ENCODE assay signal across 12 cellular contexts in the genomic region with DNA sequence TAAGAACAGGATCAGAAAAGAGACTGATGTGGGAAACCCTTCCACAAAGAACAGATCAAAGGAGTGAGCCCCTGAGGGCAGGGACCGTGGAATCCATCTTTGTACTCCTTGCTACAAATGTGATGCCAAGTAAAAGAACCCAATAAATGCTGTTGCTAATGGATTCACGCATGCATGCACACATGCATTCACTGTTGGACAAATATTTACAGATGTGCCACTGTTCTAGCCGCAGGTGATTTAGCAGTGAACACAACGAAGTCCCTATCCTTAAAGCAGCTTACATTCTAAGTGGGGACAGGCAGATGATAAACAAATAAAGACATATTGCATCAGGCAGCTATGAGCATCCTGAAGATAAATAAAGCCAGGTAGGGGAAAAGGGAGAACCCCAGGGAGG.
DNase-seq lines count a peak whose midpoint lies in the region; ATAC-seq and TF ChIP-seq lines count a peak whose summit lies in the region.
"Had no signal": no experiment of that assay in that cellular context is flagged by ENCODE, and none has a peak within 500 bp of the region (broad histone marks: within the 10 kb centered on the region; RNA-seq: fewer than 3 reads in every experiment).

No MANE protein-coding gene starts in this region.

- TF ChIP-seq CTCF in LNCaP clone FGC (IDR thresholded peaks at IDR 0.05; ENCODE audit: control insufficient read depth, extremely low read depth, insufficient read depth): no peak
- no peak for TF ChIP-seq CTCF in prostate gland (IDR thresholded peaks at IDR 0.05)

- intact Hi-C loops in activated CD4-positive, alpha-beta T cell treated with anti-CD3 and anti-CD28 coated beads for 36 hours (cut with DNase I, micrococcal nuclease): no loop called here
- intact Hi-C loops in prostate gland (cut with DNase I): no loop called here

- no peaks in the 10 kb centered on the region for H3K9me3 ChIP-seq in prostate gland
- H3K9me3 ChIP-seq: body of pancreas, thoracic aorta had no signal

- no peak overlapping the region for H3K4me3 Mint-ChIP-seq in activated CD4-positive, alpha-beta T cell treated with anti-CD3 and anti-CD28 coated beads for 36 hours
- H3K4me3 Mint-ChIP-seq in activated CD4-positive, alpha-beta T cell treated with anti-CD3 and anti-CD28 coated beads, Interleukin-2, amount 10 ng/mL, durations not matched to agents 7 days and 5 days: no peak overlapping the region

- H3K36me3 Mint-ChIP-seq in activated CD4-positive, alpha-beta T cell treated with anti-CD3 and anti-CD28 coated beads for 36 hours (ENCODE audit: low read depth): peaks cover 31% of the 10 kb centered on the region
- H3K36me3 Mint-ChIP-seq in activated CD4-positive, alpha-beta T cell treated with anti-CD3 and anti-CD28 coated beads, Interleukin-2, amount 10 ng/mL, durations not matched to agents 7 days and 5 days (ENCODE audit: low read depth): peaks cover 51% of the 10 kb centered on the region
- H3K36me3 Mint-ChIP-seq in activated naive CD4-positive, alpha-beta T cell treated with anti-CD3 and anti-CD28 coated beads, Interleukin-2, amount 50 U/mL, for 72 hours: peaks cover 10 to 36% of the 10 kb centered on the region in 2 donors

- WGBS in prostate gland: 39% methylated on average over 4 of the region's 4 CpGs

- no peak for TF ChIP-seq POLR2A in prostate gland (IDR thresholded peaks at IDR 0.05)

- peak overlapping the region; percentile 95 to 97 for H3K27ac ChIP-seq in prostate gland
- H3K27ac ChIP-seq: body of pancreas, thoracic aorta had no signal

- H3K4me1 ChIP-seq in prostate gland (replicated peaks): peaks cover 29% of the 10 kb centered on the region
- H3K4me1 ChIP-seq: body of pancreas had no signal

- peak overlapping the region; percentile 87 for H3K27ac Mint-ChIP-seq in activated CD4-positive, alpha-beta T cell treated with anti-CD3 and anti-CD28 coated beads for 36 hours
- H3K27ac Mint-ChIP-seq in activated CD4-positive, alpha-beta T cell treated with anti-CD3 and anti-CD28 coated beads, Interleukin-2, amount 10 ng/mL, durations not matched to agents 7 days and 5 days: no peak overlapping the region
- H3K27ac Mint-ChIP-seq in activated naive CD4-positive, alpha-beta T cell treated with anti-CD3 and anti-CD28 coated beads, Interleukin-2, amount 50 U/mL, for 72 hours: peak overlapping the region; percentile 57 to 61

- H3K36me3 ChIP-seq in prostate gland: no peaks in the 10 kb centered on the region
- H3K36me3 ChIP-seq: thoracic aorta had no signal

- DNase-seq in activated CD4-positive, alpha-beta T cell treated with anti-CD3 and anti-CD28 coated beads for 36 hours: no peak
- no peak for DNase-seq in activated CD4-positive, alpha-beta T cell treated with anti-CD3 and anti-CD28 coated beads, Interleukin-2, amount 10 ng/mL, durations not matched to agents 7 days and 5 days
- DNase-seq in LNCaP clone FGC (ENCODE audit: low read depth): peak; percentile 70
- DNase-seq in activated naive CD4-positive, alpha-beta T cell treated with anti-CD3 and anti-CD28 coated beads, Interleukin-2, amount 50 U/mL, for 72 hours (ENCODE audit: low spot score in 2 of 2): no peak
- DNase-seq in prostate gland (ENCODE audit: low spot score): peak; percentile 45
- DNase-seq in H4 (ENCODE audit: low spot score): no peak
- DNase-seq in HCEC 1CT: no peak
- DNase-seq in activated CD4-positive, alpha-beta T cell treated with anti-CD3 and anti-CD28 coated beads, Interleukin-2, amount 50 U/mL, for 1 hour: no peak
- DNase-seq: body of pancreas; right cardiac atrium; stimulated activated CD4-positive, alpha-beta T cell treated with anti-CD3 and anti-CD28 coated beads, Interleukin-4, amount 100 ng/mL, for 4 hours had no signal

- POLR2A ChIA-PET in activated CD4-positive, alpha-beta T cell treated with anti-CD3 and anti-CD28 coated beads for 36 hours (lab: Charles Lee): no interaction called here
- POLR2A ChIA-PET in activated CD4-positive, alpha-beta T cell treated with anti-CD3 and anti-CD28 coated beads, Interleukin-2, amount 10 ng/mL, durations not matched to agents 7 days and 5 days (lab: Charles Lee): no interaction called here

- H3K4me3 ChIP-seq in LNCaP clone FGC (ENCODE audit: low read depth, low read length) (no peak overlapping the region), prostate gland (no peak overlapping the region)
- H3K4me3 ChIP-seq: body of pancreas, thoracic aorta had no signal

- CTCF ChIA-PET in activated CD4-positive, alpha-beta T cell treated with anti-CD3 and anti-CD28 coated beads for 36 hours (lab: Charles Lee): interaction anchor here (0.7 to 1.9 kb wide), 6 partner anchors 9 to 266 kb away, joined by 3 to 6 read pairs (median 4); no protein-coding TSS in a partner anchor
- CTCF ChIA-PET in activated CD4-positive, alpha-beta T cell treated with anti-CD3 and anti-CD28 coated beads, Interleukin-2, amount 10 ng/mL, durations not matched to agents 7 days and 5 days (lab: Charles Lee): interaction anchor here (1.0 to 3.1 kb wide), 6 partner anchors 9 to 37 kb away, joined by 3 to 8 read pairs (median 4); no protein-coding TSS in a partner anchor

- H3K9me3 Mint-ChIP-seq in activated CD4-positive, alpha-beta T cell treated with anti-CD3 and anti-CD28 coated beads for 36 hours (ENCODE audit: low read depth): no peaks in the 10 kb centered on the region
- H3K9me3 Mint-ChIP-seq in activated CD4-positive, alpha-beta T cell treated with anti-CD3 and anti-CD28 coated beads, Interleukin-2, amount 10 ng/mL, durations not matched to agents 7 days and 5 days: no peaks in the 10 kb centered on the region
- no peaks in the 10 kb centered on the region for H3K9me3 Mint-ChIP-seq in activated naive CD4-positive, alpha-beta T cell treated with anti-CD3 and anti-CD28 coated beads, Interleukin-2, amount 50 U/mL, for 72 hours

- no peaks in the 10 kb centered on the region for H3K27me3 ChIP-seq in prostate gland (replicated peaks; ENCODE audit: insufficient read depth)
- H3K27me3 ChIP-seq: body of pancreas had no signal

- H3K27me3 Mint-ChIP-seq in activated CD4-positive, alpha-beta T cell treated with anti-CD3 and anti-CD28 coated beads for 36 hours: no peaks in the 10 kb centered on the region
- H3K27me3 Mint-ChIP-seq in activated CD4-positive, alpha-beta T cell treated with anti-CD3 and anti-CD28 coated beads, Interleukin-2, amount 10 ng/mL, durations not matched to agents 7 days and 5 days: no peaks in the 10 kb centered on the region

- no peak for ATAC-seq in activated CD4-positive, alpha-beta T cell treated with anti-CD3 and anti-CD28 coated beads for 36 hours
- ATAC-seq in activated naive CD4-positive, alpha-beta T cell treated with anti-CD3 and anti-CD28 coated beads, Interleukin-2, amount 50 U/mL, for 72 hours: no peak
- ATAC-seq: body of pancreas, right cardiac atrium had no signal

- H3K4me1 Mint-ChIP-seq in activated CD4-positive, alpha-beta T cell treated with anti-CD3 and anti-CD28 coated beads for 36 hours: peaks cover 58% of the 10 kb centered on the region
- peaks cover 69% of the 10 kb centered on the region for H3K4me1 Mint-ChIP-seq in activated CD4-positive, alpha-beta T cell treated with anti-CD3 and anti-CD28 coated beads, Interleukin-2, amount 10 ng/mL, durations not matched to agents 7 days and 5 days

Comparison
In these comparisons a context has a peak if more than half of its experiments do, and no peak if none do; other contexts are left out.
1. DNase-seq: peak in LNCaP clone FGC (single experiment) and prostate gland (single experiment); none in activated CD4-positive, alpha-beta T cell treated with anti-CD3 and anti-CD28 coated beads for 36 hours (single experiment), activated CD4-positive, alpha-beta T cell treated with anti-CD3 and anti-CD28 coated beads, Interleukin-2, amount 10 ng/mL, durations not matched to agents 7 days and 5 days (single experiment), activated naive CD4-positive, alpha-beta T cell treated with anti-CD3 and anti-CD28 coated beads, Interleukin-2, amount 50 U/mL, for 72 hours (0 of 2), H4 (single experiment), HCEC 1CT (single experiment) and activated CD4-positive, alpha-beta T cell treated with anti-CD3 and anti-CD28 coated beads, Interleukin-2, amount 50 U/mL, for 1 hour (single experiment).